In the genomic region with DNA sequence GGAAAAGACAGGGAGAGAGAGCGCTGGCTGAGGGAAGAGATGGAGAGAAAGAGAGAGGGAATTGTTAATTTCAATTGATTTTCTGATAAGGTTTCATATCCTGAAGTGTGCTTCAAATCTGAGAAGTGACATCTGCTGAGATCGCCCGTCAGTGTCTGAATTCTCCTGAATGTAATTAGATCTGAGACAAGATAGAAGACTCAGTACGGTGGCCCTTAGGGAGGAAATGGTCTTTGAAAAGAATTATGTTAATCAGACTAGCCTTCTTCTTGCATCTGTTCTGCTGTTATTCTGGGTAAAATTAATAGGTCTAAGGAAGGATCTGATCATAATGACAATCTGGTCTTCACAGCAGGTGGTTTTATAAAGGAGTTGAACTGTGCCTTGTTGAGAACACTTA, we compare ENCODE assay signal across 1 cellular context.
TF ChIP-seq lines count a peak whose summit lies in the region.

No MANE protein-coding gene starts in this region.

TF ChIP-seq in WTC11, 78 proteins besides CTCF, POLR2A, EP300 and RAD21 (continued from another document):
- TF ChIP-seq, protein P1, sequence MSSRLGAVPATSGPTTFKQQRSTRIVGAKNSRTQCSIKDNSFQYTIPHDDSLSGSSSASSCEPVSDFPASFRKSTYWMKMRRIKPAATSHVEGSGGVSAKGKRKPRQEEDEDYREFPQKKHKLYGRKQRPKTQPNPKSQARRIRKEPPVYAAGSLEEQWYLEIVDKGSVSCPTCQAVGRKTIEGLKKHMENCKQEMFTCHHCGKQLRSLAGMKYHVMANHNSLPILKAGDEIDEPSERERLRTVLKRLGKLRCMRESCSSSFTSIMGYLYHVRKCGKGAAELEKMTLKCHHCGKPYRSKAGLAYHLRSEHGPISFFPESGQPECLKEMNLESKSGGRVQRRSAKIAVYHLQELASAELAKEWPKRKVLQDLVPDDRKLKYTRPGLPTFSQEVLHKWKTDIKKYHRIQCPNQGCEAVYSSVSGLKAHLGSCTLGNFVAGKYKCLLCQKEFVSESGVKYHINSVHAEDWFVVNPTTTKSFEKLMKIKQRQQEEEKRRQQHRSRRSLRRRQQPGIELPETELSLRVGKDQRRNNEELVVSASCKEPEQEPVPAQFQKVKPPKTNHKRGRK (CRISPR knock-in tag; IDR thresholded peaks at IDR 0.05; ENCODE audit: borderline replicate concordance) = no peak
- TF ChIP-seq KAT7 (CRISPR knock-in tag; IDR thresholded peaks at IDR 0.05; ENCODE audit: borderline replicate concordance) (no peak), FOXP1 (CRISPR knock-in tag; IDR thresholded peaks at IDR 0.05; ENCODE audit: borderline replicate concordance) (no peak), JUN (CRISPR knock-in tag; IDR thresholded peaks at IDR 0.05) (no peak), NFATC4 (CRISPR knock-in tag; IDR thresholded peaks at IDR 0.05) (no peak), FOXJ3 (CRISPR knock-in tag; IDR thresholded peaks at IDR 0.05; ENCODE audit: borderline replicate concordance) (no peak), ZNF121 (CRISPR knock-in tag; IDR thresholded peaks at IDR 0.05) (no peak), ZNF416 (CRISPR knock-in tag; IDR thresholded peaks at IDR 0.05) (no peak), ZNF396 (CRISPR knock-in tag; IDR thresholded peaks at IDR 0.05; ENCODE audit: borderline replicate concordance) (no peak), GTF2I (CRISPR knock-in tag; conservative IDR thresholded peaks at IDR 0.05) (no peak), ZNF232 (CRISPR knock-in tag; IDR thresholded peaks at IDR 0.05) (no peak), PRRX2 (CRISPR knock-in tag; IDR thresholded peaks at IDR 0.05) (no peak), OVOL2 (CRISPR knock-in tag; IDR thresholded peaks at IDR 0.05; ENCODE audit: borderline replicate concordance) (no peak)
TF ChIP-seq in WTC11: peak in this region for 0.
